8 cellular contexts compared by ENCODE assay signal in the genomic region with DNA sequence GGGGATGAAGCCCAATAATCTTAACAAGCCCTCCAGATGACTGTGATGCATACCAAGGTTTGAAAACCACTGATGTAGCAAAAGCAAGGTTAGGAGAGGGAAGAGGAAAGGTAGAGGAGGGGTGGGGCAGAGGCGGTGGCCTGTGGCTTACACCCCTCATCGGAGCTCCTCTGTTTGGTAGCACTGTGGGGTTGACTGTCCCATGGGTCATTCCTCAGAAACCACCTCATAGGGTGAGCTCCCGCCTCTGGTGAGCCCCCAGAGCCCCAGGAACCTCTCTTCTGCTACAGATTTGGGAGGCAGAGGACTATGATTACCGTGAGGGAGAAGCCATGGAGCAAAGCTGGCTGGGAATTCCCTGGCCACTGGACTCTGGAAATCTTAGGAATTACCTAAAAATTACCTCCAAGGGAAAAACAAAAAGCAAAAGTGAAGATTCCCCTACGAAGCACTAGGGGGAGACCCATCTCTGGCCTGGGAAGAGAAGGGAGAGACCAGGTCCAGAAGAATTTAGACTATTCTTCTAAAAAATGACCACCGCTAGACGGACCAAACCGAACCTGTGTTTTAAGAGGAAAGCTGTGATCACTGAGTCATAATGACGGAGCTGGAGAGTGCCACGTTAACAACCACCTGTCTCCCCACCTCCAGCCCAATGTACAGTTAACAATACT. TPM values are rescaled to one million over a fixed set of nuclear protein-coding genes. Genes with fewer than 3 reads are reported as not detected.
DNase-seq lines count a peak whose midpoint lies in the region; ATAC-seq, FAIRE-seq and TF ChIP-seq lines count a peak whose summit lies in the region.

No MANE protein-coding gene starts in this region.

- FAIRE-seq in bronchial epithelial cell (lab: Jason Lieb, UNC) (no peak), urothelium cell line (lab: Jason Lieb, UNC) (no peak)

- H3K9ac ChIP-seq in Karpas-422 (ENCODE audit: low read length): no peak overlapping the region

- H3K36me3 Mint-ChIP-seq in natural killer cell treated with Interleukin-12 subunit alpha and Interleukin-12 subunit beta and Interleukin-15 and Interleukin-18, amount 100 ng/mL, for 72 hours: no peaks in the 10 kb centered on the region

- no peaks in the 10 kb centered on the region for H3F3A ChIP-seq in DOHH2 (ENCODE audit: control insufficient read depth, insufficient read depth)

- H3K4me1 Mint-ChIP-seq in natural killer cell treated with Interleukin-12 subunit alpha and Interleukin-12 subunit beta and Interleukin-15 and Interleukin-18, amount 100 ng/mL, for 72 hours (ENCODE audit: low read depth in 2 of 2): peaks cover 62 to 72% of the 10 kb centered on the region in 2 donors

- H3K36me3 ChIP-seq in DOHH2 (ENCODE audit: control insufficient read depth, low read length) (no peaks in the 10 kb centered on the region), Karpas-422 (ENCODE audit: insufficient read depth, low read length) (no peaks in the 10 kb centered on the region), bronchial epithelial cell (ENCODE audit: control insufficient read depth, insufficient read depth, low read length) (no peaks in the 10 kb centered on the region)

- H3K27ac ChIP-seq in DOHH2 (ENCODE audit: low read depth, low read length): no peak overlapping the region
- no peak overlapping the region for H3K27ac ChIP-seq in Karpas-422 (ENCODE audit: low read length)

- ATAC-seq in natural killer cell treated with Interleukin-12 subunit alpha and Interleukin-12 subunit beta and Interleukin-15 and Interleukin-18, amount 100 ng/mL, for 72 hours: no peak
- ATAC-seq in GM19023 (IDR thresholded peaks at IDR 0.05; ENCODE audit: unreplicated experiment) (no peak), HG02981 (IDR thresholded peaks at IDR 0.05; ENCODE audit: unreplicated experiment) (no peak)

- H3K79me2 ChIP-seq in DOHH2 (ENCODE audit: control insufficient read depth, low read length): no peaks in the 10 kb centered on the region
- H3K79me2 ChIP-seq in Karpas-422 (ENCODE audit: low read length): no peaks in the 10 kb centered on the region

- H3K9me3 Mint-ChIP-seq in natural killer cell treated with Interleukin-12 subunit alpha and Interleukin-12 subunit beta and Interleukin-15 and Interleukin-18, amount 100 ng/mL, for 72 hours: no peaks in the 10 kb centered on the region

- no peak overlapping the region for H2AFZ ChIP-seq in Karpas-422 (ENCODE audit: low read length)

- H3K27me3 ChIP-seq in DOHH2 (ENCODE audit: control insufficient read depth, low read length) (peaks cover 81% of the 10 kb centered on the region), Karpas-422 (ENCODE audit: low read length) (no peaks in the 10 kb centered on the region), bronchial epithelial cell (ENCODE audit: control insufficient read depth, insufficient read depth, low read length) (no peaks in the 10 kb centered on the region)

- H3K4me1 ChIP-seq in DOHH2 (ENCODE audit: control insufficient read depth, low read length): peaks cover 3% of the 10 kb centered on the region; the same call in 1 of the 2 replicates
- no peaks in the 10 kb centered on the region for H3K4me1 ChIP-seq in Karpas-422 (ENCODE audit: low read length)

- peaks cover 0 to 2% of the 10 kb centered on the region in 2 donors for H3K27me3 Mint-ChIP-seq in natural killer cell treated with Interleukin-12 subunit alpha and Interleukin-12 subunit beta and Interleukin-15 and Interleukin-18, amount 100 ng/mL, for 72 hours

- H3K4me3 ChIP-seq in DOHH2 (ENCODE audit: low read length): no peak overlapping the region
- no peak overlapping the region for H3K4me3 ChIP-seq in Karpas-422 (ENCODE audit: low read length)
- H3K4me3 ChIP-seq in bronchial epithelial cell (ENCODE audit: low read depth, low read length): no peak overlapping the region

- peak; percentile 47 for TF ChIP-seq CTCF in DOHH2 (IDR thresholded peaks at IDR 0.05; ENCODE audit: low read depth, low read length, poor library complexity, severe bottlenecking)
- peak; percentile 62 for TF ChIP-seq CTCF in bronchial epithelial cell (IDR thresholded peaks at IDR 0.05; ENCODE audit: insufficient read depth, low read length, severe bottlenecking)

- H3K4me2 ChIP-seq in DOHH2 (ENCODE audit: low read length) (no peak overlapping the region), Karpas-422 (ENCODE audit: low read depth, low read length, poor library complexity, severe bottlenecking) (no peak overlapping the region)

- H3K9me3 ChIP-seq in DOHH2 (ENCODE audit: control insufficient read depth, insufficient read depth, low read length): no peaks in the 10 kb centered on the region
- H3K9me3 ChIP-seq in Karpas-422 (ENCODE audit: low read length): no peaks in the 10 kb centered on the region

- H4K20me1 ChIP-seq in DOHH2 (ENCODE audit: control insufficient read depth, insufficient read depth, low read depth, low read length) (no peaks in the 10 kb centered on the region), Karpas-422 (ENCODE audit: insufficient read depth, low read depth, low read length) (no peaks in the 10 kb centered on the region)

- peak overlapping the region; percentile 90 for H3K4me3 Mint-ChIP-seq in natural killer cell treated with Interleukin-12 subunit alpha and Interleukin-12 subunit beta and Interleukin-15 and Interleukin-18, amount 100 ng/mL, for 72 hours

- DNase-seq in Karpas-422: peak; percentile 50
- DNase-seq in bronchial epithelial cell (ENCODE audit: low read depth): no peak
- peak; percentile 68 for DNase-seq in natural killer cell treated with Interleukin-12 subunit alpha and Interleukin-12 subunit beta and Interleukin-15 and Interleukin-18, amount 100 ng/mL, for 72 hours (ENCODE audit: low spot score)
- DNase-seq in DMS79 treated with DMSO at 0.1 percent for 48 hours (lab: John Stamatoyannopoulos, UW): no peak
- no peak for DNase-seq in urothelium cell line (ENCODE audit: low spot score)

- H3K9me2 ChIP-seq in DOHH2 (replicated peaks; ENCODE audit: control insufficient read depth, low read length) (no peaks in the 10 kb centered on the region), Karpas-422 (replicated peaks; ENCODE audit: insufficient read depth, low read length) (no peaks in the 10 kb centered on the region)

- H3K27ac Mint-ChIP-seq in natural killer cell treated with Interleukin-12 subunit alpha and Interleukin-12 subunit beta and Interleukin-15 and Interleukin-18, amount 100 ng/mL, for 72 hours: peak overlapping the region; percentile 81 to 91

RNA-seq across cellular contexts. Expression of gene RASSF5, which starts 1.5 kb away (rescaled TPM):
- total RNA-seq in Karpas-422 (2014; rRNA removed; shearing (Covaris generic); ENCODE audit: low replicate concordance): 27.2 and 29.5 TPM in 2 replicates
- total RNA-seq in bronchial epithelial cell: 3.4 and 4.6 TPM in 2 replicates
- 100 to 1,000 TPM; 178 to 260 TPM for total RNA-seq in natural killer cell treated with Interleukin-12 subunit alpha and Interleukin-12 subunit beta and Interleukin-15 and Interleukin-18, amount 100 ng/mL, for 72 hours

RNA-seq across cellular contexts. Expression of gene IKBKE, which starts 35.6 kb away (rescaled TPM):
- total RNA-seq in Karpas-422 (2014; rRNA removed; shearing (Covaris generic); ENCODE audit: low replicate concordance): 36.0 and 45.4 TPM in 2 replicates
- total RNA-seq in bronchial epithelial cell: 2.9 and 5.8 TPM in 2 replicates
- total RNA-seq in natural killer cell treated with Interleukin-12 subunit alpha and Interleukin-12 subunit beta and Interleukin-15 and Interleukin-18, amount 100 ng/mL, for 72 hours: 10 to 100 TPM; 50.8 to 53.3 TPM

Comparison
In these comparisons a context has a peak if more than half of its experiments do, and no peak if none do; other contexts are left out.
1. DNase-seq: peak in Karpas-422 (single experiment) and natural killer cell treated with Interleukin-12 subunit alpha and Interleukin-12 subunit beta and Interleukin-15 and Interleukin-18, amount 100 ng/mL, for 72 hours (single experiment); none in bronchial epithelial cell (single experiment), DMS79 treated with DMSO at 0.1 percent for 48 hours (single experiment) and urothelium cell line (single experiment).